ENCODE assay signal across 14 cellular contexts in the genomic region with DNA sequence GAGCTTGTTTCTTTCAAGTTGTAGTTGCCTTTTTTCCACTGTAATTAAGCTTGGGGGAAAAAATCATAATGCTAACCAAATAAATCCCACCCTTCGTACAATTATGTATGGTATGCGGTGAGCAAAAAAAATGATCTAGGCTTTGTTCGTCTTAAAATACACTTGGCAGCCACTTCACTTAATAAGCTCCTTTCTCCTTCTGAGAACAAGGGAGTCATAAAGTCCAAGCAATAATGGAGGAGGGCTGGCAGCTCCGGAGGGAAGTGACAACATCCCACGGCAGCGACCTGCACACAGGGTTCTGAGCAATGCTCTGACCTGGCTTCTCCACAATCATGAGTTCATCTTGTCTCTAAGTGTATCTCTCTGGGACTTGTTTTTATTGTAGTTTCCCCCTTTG.
"Had no signal": no experiment of that assay in that cellular context is flagged by ENCODE, and none has a peak within 500 bp of the region (broad histone marks: within the 10 kb centered on the region; RNA-seq: fewer than 3 reads in every experiment).

No MANE protein-coding gene starts in this region.

- ATAC-seq: effector memory CD8-positive, alpha-beta T cell had no signal

- H3K27me3 ChIP-seq: neural progenitor cell, right atrium auricular region, transverse colon had no signal

- H3K4me2 ChIP-seq: neural progenitor cell had no signal

- H3K4me3 ChIP-seq: neural progenitor cell, right atrium auricular region, SK-N-MC, transverse colon had no signal

- H3K9me3 ChIP-seq: right atrium auricular region, transverse colon had no signal

- H3K9ac ChIP-seq: neural progenitor cell had no signal

- DNase-seq: activated B cell treated with CpG ODN at 0.5 μM for 24 hours; activated CD4-positive, alpha-beta T cell treated with anti-CD3 and anti-CD28 coated beads, Interleukin-2, amount 10 ng/mL, durations not matched to agents 7 days and 5 days; activated CD8-positive, alpha-beta memory T cell treated with anti-CD3 and anti-CD28 coated beads for 24 hours; activated naive CD4-positive, alpha-beta T cell treated with anti-CD3 and anti-CD28 coated beads, Interleukin-2, amount 10 ng/mL, durations not matched to agents 7 days and 5 days; activated T-cell treated with anti-CD3 and anti-CD28 coated beads for 4 hours; central memory CD4-positive, alpha-beta T cell; effector memory CD8-positive, alpha-beta T cell; immature natural killer cell; stimulated activated CD4-positive, alpha-beta T cell treated with anti-CD3 and anti-CD28 coated beads, Interleukin-1b, Interleukin-23, amount 100 ng/mL, for 48 hours; transverse colon had no signal

- H3K27ac ChIP-seq: epithelial cell of prostate, neural progenitor cell, right atrium auricular region, SK-N-MC, transverse colon had no signal

- H3K4me1 ChIP-seq: neural progenitor cell had no signal

- H2AFZ ChIP-seq: neural progenitor cell had no signal

- H3K36me3 ChIP-seq: neural progenitor cell, right atrium auricular region, transverse colon had no signal
